8 cellular contexts compared by ENCODE assay signal in the genomic region with DNA sequence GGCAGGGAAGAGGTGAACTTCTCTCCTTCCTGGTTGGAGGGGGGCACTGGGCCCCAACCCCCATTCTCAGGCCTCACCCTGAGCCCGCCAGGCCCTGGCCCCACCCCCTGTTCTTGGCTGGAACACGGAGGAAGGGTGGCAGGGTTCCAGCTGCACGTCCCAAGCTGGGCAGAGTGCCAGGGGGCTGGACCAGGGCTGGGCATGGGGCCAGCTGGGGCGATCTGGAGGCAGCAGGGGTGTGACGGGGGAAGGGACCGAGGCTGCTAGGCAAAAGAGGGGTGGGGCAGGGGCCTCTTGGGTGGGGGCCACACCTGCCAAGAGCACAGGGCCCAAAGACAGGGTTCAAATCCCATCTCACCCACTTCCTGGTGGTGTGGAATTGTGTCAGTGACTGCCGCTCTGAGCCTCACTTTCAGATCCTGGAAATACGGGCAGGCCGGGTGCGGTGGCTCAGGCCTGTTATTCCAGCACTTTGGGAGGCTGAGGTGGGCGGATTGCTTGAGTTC. TPM values are rescaled to one million over a fixed set of nuclear protein-coding genes. Genes with fewer than 3 reads are reported as not detected.
DNase-seq lines count a peak whose midpoint lies in the region; ATAC-seq and TF ChIP-seq lines count a peak whose summit lies in the region.

No MANE protein-coding gene starts in this region.

- TF ChIP-seq POLR2A in lower leg skin (IDR thresholded peaks at IDR 0.05) = no peak

- peaks cover 2% of the 10 kb centered on the region for H3K9me3 Mint-ChIP-seq in dendritic cell treated with granulocyte-macrophage colony-stimulating factor and Interleukin-4, amounts not matched to agents 40 ng/mL and 50 ng/mL, for 4 days
- H3K9me3 Mint-ChIP-seq in activated CD4-positive, alpha-beta T cell treated with anti-CD3 and anti-CD28 coated beads for 36 hours (ENCODE audit: low read depth) = no peaks in the 10 kb centered on the region

- peaks cover 19% of the 10 kb centered on the region for H3K4me1 ChIP-seq in HEK293 (ENCODE audit: control insufficient read depth, insufficient read depth, low read length)
- H3K4me1 ChIP-seq in upper lobe of right lung = peaks cover 59% of the 10 kb centered on the region

- TF ChIP-seq CTCF in HEK293 (tag by site-specific recombination; IDR thresholded peaks at IDR 0.05) (no peak), lower leg skin (IDR thresholded peaks at IDR 0.05) (no peak), upper lobe of right lung (IDR thresholded peaks at IDR 0.05) (no peak)

- DNase-seq in NCI-H774 (lab: John Stamatoyannopoulos, UW) (peak; percentile 88), lower leg skin (ENCODE audit: low spot score in 2 of 2) (peak; percentile 92 to 99), upper lobe of right lung (peak; percentile 97), NK-92 (lab: John Stamatoyannopoulos, UW; ENCODE audit: unreplicated experiment) (no peak)
- no peak for DNase-seq in activated CD4-positive, alpha-beta T cell treated with anti-CD3 and anti-CD28 coated beads for 36 hours

- CTCF ChIA-PET in HEK293 (lab: Yijun Ruan, JAX) = interaction anchor here (0.7 to 2.8 kb wide), 5 partner anchors 18 to 221 kb away, joined by 3 to 18 read pairs (median 4); no protein-coding TSS in a partner anchor
- CTCF ChIA-PET in activated CD4-positive, alpha-beta T cell treated with anti-CD3 and anti-CD28 coated beads for 36 hours (lab: Charles Lee) = no interaction called here

- peaks cover 61% of the 10 kb centered on the region for H3K27me3 Mint-ChIP-seq in dendritic cell treated with granulocyte-macrophage colony-stimulating factor and Interleukin-4, amounts not matched to agents 40 ng/mL and 50 ng/mL, for 4 days
- H3K27me3 Mint-ChIP-seq in activated CD4-positive, alpha-beta T cell treated with anti-CD3 and anti-CD28 coated beads for 36 hours = peaks cover 20% of the 10 kb centered on the region

- ATAC-seq in upper lobe of right lung (peak; percentile 77), HG02623 (IDR thresholded peaks at IDR 0.05; ENCODE audit: unreplicated experiment) (no peak)
- no peak for ATAC-seq in activated CD4-positive, alpha-beta T cell treated with anti-CD3 and anti-CD28 coated beads for 36 hours

- no peak overlapping the region for H3K27ac Mint-ChIP-seq in dendritic cell treated with granulocyte-macrophage colony-stimulating factor and Interleukin-4, amounts not matched to agents 40 ng/mL and 50 ng/mL, for 4 days
- no peak overlapping the region for H3K27ac Mint-ChIP-seq in activated CD4-positive, alpha-beta T cell treated with anti-CD3 and anti-CD28 coated beads for 36 hours

- 7 to 8% methylated on average over 7 to 11 of the region's 11 CpGs for WGBS in lower leg skin, 2 donors

- H3K4me3 Mint-ChIP-seq in dendritic cell treated with granulocyte-macrophage colony-stimulating factor and Interleukin-4, amounts not matched to agents 40 ng/mL and 50 ng/mL, for 4 days = peak overlapping the region; percentile 49
- H3K4me3 Mint-ChIP-seq in activated CD4-positive, alpha-beta T cell treated with anti-CD3 and anti-CD28 coated beads for 36 hours = no peak overlapping the region

- H3K27ac ChIP-seq in HEK293 (ENCODE audit: extremely low read depth, low read depth, low read length) (peak overlapping the region; percentile 37; the same call in 1 of the 2 replicates), upper lobe of right lung (peak overlapping the region; percentile 91)

- POLR2A ChIA-PET in HEK293 (lab: Yijun Ruan, JAX) = interaction anchor here (0.6 to 1.2 kb wide), 5 partner anchors 48 to 416 kb away, joined by 3 to 8 read pairs (median 4); partner anchors contain the start of gene CCDC8
- POLR2A ChIA-PET in activated CD4-positive, alpha-beta T cell treated with anti-CD3 and anti-CD28 coated beads for 36 hours (lab: Charles Lee) = interaction anchor here (0.6 kb wide), 1 partner anchor 831 kb away, joined by 5 read pairs; the partner anchor contains the start of gene FOSB

- no peaks in the 10 kb centered on the region for H3K27me3 ChIP-seq in upper lobe of right lung

- no peaks in the 10 kb centered on the region for H3K36me3 Mint-ChIP-seq in dendritic cell treated with granulocyte-macrophage colony-stimulating factor and Interleukin-4, amounts not matched to agents 40 ng/mL and 50 ng/mL, for 4 days (ENCODE audit: low read depth)
- H3K36me3 Mint-ChIP-seq in activated CD4-positive, alpha-beta T cell treated with anti-CD3 and anti-CD28 coated beads for 36 hours (ENCODE audit: low read depth) = no peaks in the 10 kb centered on the region

- H3K36me3 ChIP-seq in HEK293 (ENCODE audit: control insufficient read depth in 2 of 2, insufficient read depth in 1 of 2, low read length in 2 of 2) (no peaks in the 10 kb centered on the region), upper lobe of right lung (no peaks in the 10 kb centered on the region)

- H3K4me1 Mint-ChIP-seq in dendritic cell treated with granulocyte-macrophage colony-stimulating factor and Interleukin-4, amounts not matched to agents 40 ng/mL and 50 ng/mL, for 4 days (ENCODE audit: low read depth) = peaks cover 16% of the 10 kb centered on the region
- H3K4me1 Mint-ChIP-seq in activated CD4-positive, alpha-beta T cell treated with anti-CD3 and anti-CD28 coated beads for 36 hours = no peaks in the 10 kb centered on the region

- H3K4me3 ChIP-seq in HEK293 (ENCODE audit: low read depth, low read length) = no peak overlapping the region
- no peak overlapping the region for H3K4me3 ChIP-seq in lower leg skin (ENCODE audit: low read depth, poor library complexity, severe bottlenecking)
- peak overlapping the region; percentile 62 for H3K4me3 ChIP-seq in upper lobe of right lung

- intact Hi-C loops in dendritic cell treated with granulocyte-macrophage colony-stimulating factor and Interleukin-4, amounts not matched to agents 40 ng/mL and 50 ng/mL, for 4 days (cut with micrococcal nuclease) = no loop called here
- intact Hi-C loops in lower leg skin (cut with DNase I; ENCODE audit: low total_unique reads) = no loop called here
- intact Hi-C loops in upper lobe of right lung (cut with DNase I) = no loop called here
- intact Hi-C loops in activated CD4-positive, alpha-beta T cell treated with anti-CD3 and anti-CD28 coated beads for 36 hours (cut with DNase I, micrococcal nuclease) = no loop called here

- H3K9me3 ChIP-seq in HEK293 (ENCODE audit: control insufficient read depth, insufficient read depth, low read depth, low read length) (no peaks in the 10 kb centered on the region), upper lobe of right lung (no peaks in the 10 kb centered on the region)

TF ChIP-seq in HEK293, 187 proteins besides CTCF, POLR2A, EP300 and RAD21 (continues in another document):
- TF ChIP-seq, protein P1, sequence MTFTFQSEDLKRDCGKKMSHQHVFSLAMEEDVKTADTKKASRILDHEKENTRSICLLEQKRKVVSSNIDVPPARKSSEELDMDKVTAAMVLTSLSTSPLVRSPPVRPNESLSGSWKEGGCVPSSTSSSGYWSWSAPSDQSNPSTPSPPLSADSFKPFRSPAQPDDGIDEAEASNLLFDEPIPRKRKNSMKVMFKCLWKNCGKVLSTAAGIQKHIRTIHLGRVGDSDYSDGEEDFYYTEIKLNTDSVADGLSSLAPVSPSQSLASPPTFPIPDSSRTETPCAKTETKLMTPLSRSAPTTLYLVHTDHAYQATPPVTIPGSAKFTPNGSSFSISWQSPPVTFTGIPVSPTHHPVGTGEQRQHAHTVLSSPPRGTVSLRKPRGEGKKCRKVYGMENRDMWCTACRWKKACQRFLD (tag by site-specific recombination; IDR thresholded peaks at IDR 0.05) = no peak
- TF ChIP-seq, protein P2, sequence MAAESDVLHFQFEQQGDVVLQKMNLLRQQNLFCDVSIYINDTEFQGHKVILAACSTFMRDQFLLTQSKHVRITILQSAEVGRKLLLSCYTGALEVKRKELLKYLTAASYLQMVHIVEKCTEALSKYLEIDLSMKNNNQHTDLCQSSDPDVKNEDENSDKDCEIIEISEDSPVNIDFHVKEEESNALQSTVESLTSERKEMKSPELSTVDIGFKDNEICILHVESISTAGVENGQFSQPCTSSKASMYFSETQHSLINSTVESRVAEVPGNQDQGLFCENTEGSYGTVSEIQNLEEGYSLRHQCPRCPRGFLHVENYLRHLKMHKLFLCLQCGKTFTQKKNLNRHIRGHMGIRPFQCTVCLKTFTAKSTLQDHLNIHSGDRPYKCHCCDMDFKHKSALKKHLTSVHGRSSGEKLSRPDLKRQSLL (tag by site-specific recombination; IDR thresholded peaks at IDR 0.05) = no peak
- TF ChIP-seq ZNF777 (tag by site-specific recombination; IDR thresholded peaks at IDR 0.05; ENCODE audit: borderline replicate concordance) = no peak
- no peak for TF ChIP-seq ZNF623 (tag by site-specific recombination; IDR thresholded peaks at IDR 0.05)
- no peak for TF ChIP-seq ZNF19 (tag by site-specific recombination; IDR thresholded peaks at IDR 0.05; ENCODE audit: low read depth)
- TF ChIP-seq ZNF626 (tag by site-specific recombination; IDR thresholded peaks at IDR 0.05) = no peak
- TF ChIP-seq, protein P3, sequence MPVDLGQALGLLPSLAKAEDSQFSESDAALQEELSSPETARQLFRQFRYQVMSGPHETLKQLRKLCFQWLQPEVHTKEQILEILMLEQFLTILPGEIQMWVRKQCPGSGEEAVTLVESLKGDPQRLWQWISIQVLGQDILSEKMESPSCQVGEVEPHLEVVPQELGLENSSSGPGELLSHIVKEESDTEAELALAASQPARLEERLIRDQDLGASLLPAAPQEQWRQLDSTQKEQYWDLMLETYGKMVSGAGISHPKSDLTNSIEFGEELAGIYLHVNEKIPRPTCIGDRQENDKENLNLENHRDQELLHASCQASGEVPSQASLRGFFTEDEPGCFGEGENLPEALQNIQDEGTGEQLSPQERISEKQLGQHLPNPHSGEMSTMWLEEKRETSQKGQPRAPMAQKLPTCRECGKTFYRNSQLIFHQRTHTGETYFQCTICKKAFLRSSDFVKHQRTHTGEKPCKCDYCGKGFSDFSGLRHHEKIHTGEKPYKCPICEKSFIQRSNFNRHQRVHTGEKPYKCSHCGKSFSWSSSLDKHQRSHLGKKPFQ (tag by site-specific recombination; IDR thresholded peaks at IDR 0.05) = no peak
- TF ChIP-seq SCRT1 (tag by site-specific recombination; IDR thresholded peaks at IDR 0.05; ENCODE audit: borderline replicate concordance) = no peak
- peak; percentile 73 for TF ChIP-seq ZNF335 (tag by site-specific recombination; conservative IDR thresholded peaks at IDR 0.05)
- TF ChIP-seq ZNF426 (tag by site-specific recombination; IDR thresholded peaks at IDR 0.05) = no peak

RNA-seq across cellular contexts. Expression of gene HIF3A, which starts 2.2 kb away (rescaled TPM):
- total RNA-seq in lower leg skin (10 to 100 TPM in 3 of 4 donors, 1 to 10 TPM in 1; 7.7 to 28.3 (median 16.6) TPM), upper lobe of right lung (63.1 TPM)
- total RNA-seq in activated CD4-positive, alpha-beta T cell treated with anti-CD3 and anti-CD28 coated beads for 36 hours = not detected

RNA-seq across cellular contexts. Expression of gene PPP5C, which starts 47.8 kb away (rescaled TPM):
- total RNA-seq in lower leg skin (10 to 100 TPM; 32.0 to 63.1 (median 48.4) TPM), upper lobe of right lung (50.0 TPM)
- total RNA-seq in activated CD4-positive, alpha-beta T cell treated with anti-CD3 and anti-CD28 coated beads for 36 hours = 100 to 1,000 TPM in 1 of 2 experiments, 10 to 100 TPM in 1; 100.0 to 129 TPM

Comparison
In these comparisons a context has a peak if more than half of its experiments do, and no peak if none do; other contexts are left out.
1. DNase-seq: peak in NCI-H774 (single experiment), lower leg skin (2 of 2) and upper lobe of right lung (single experiment); none in NK-92 (single experiment) and activated CD4-positive, alpha-beta T cell treated with anti-CD3 and anti-CD28 coated beads for 36 hours (single experiment).
2. RNA of gene HIF3A, which starts 2.2 kb away (total RNA-seq): 63.1 TPM in upper lobe of right lung (single experiment) and 7.7 to 28.3 TPM in lower leg skin; not detected in activated CD4-positive, alpha-beta T cell treated with anti-CD3 and anti-CD28 coated beads for 36 hours; every median in the first group is over 4 times any median in the second.